ENCODE assay signal across 1 cellular context in the genomic region with DNA sequence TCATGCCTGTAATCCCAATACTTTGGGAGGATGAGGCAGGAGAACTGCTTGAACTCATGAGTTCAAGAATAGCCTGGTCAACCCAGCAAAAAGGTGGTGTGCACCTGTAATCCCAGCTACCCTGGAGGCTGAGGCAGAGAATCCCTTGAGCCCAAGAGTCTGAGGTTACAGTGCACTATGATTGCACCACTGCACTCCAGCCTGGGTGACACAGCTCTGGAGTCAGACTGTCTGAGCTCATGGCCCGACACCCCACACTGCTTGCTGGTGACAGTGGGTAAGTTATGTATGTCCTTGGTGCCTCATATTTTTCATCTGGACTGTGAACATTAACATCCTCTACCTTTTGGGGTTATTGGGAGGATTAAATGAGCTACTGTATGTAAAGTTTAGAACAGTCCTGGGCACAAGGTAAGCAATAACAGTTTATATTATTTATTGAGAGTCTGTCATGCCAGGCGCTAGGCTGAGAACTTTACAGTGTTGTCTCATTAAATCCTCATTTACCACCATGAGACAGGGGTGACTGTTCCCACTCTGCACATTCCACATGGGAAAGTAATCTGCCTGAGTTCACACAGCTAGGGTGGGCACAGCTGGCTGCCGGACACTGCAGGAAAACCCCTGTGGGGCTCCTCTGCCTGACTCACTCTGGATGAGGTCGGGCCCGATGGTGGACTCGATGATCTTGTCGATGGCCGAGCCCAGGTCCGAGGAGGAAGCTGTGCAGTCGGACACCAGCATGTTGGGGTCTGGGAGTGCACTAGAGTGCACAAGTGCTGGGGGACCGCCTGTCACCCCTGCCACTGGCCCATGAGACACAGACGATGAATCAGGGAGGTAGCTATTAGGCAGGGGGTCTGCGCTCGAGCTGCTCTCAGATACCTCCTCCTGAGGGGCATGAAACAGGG.
TF ChIP-seq lines count a peak whose summit lies in the region.

No MANE protein-coding gene starts in this region.

TF ChIP-seq in H1, 55 proteins besides CTCF, POLR2A, EP300 and RAD21:
- TF ChIP-seq POLR2AphosphoS5 (IDR thresholded peaks at IDR 0.05; ENCODE audit: low read depth, low read length) (0 out of 2 replicates have a peak, but pooled peaks have one; percentile 14), HDAC6 (IDR thresholded peaks at IDR 0.05; ENCODE audit: low read depth, low read length) (no peak)
